In genomic region chr20:35878113-35878620, GRCh38 we compare ENCODE assay signal across 21 cellular contexts.
DNase-seq lines count a peak whose midpoint lies in the region; ATAC-seq and TF ChIP-seq lines count a peak whose summit lies in the region.
"Had no signal": no experiment of that assay in that cellular context is flagged by ENCODE, and none has a peak within 500 bp of the region (broad histone marks: within the 10 kb centered on the region; RNA-seq: fewer than 3 reads in every experiment).

No MANE protein-coding gene starts in this region.

- ATAC-seq in activated T-cell treated with anti-CD3 and anti-CD28 coated beads, Interleukin-2, amount 50 U/mL, for 72 hours (replicated peaks in 1 of 2) = no peak
- no peak for ATAC-seq in psoas muscle
- ATAC-seq: GM12878, HCT116 had no signal

- no peaks in the 10 kb centered on the region for H3K9me3 Mint-ChIP-seq in activated T-cell treated with anti-CD3 and anti-CD28 coated beads, Interleukin-2, amount 50 U/mL, for 72 hours
- H3K9me3 Mint-ChIP-seq: CD8-positive, alpha-beta memory T cell had no signal

- TF ChIP-seq CTCF in psoas muscle (IDR thresholded peaks at IDR 0.05) = no peak

- H3K4me3 Mint-ChIP-seq in activated T-cell treated with anti-CD3 and anti-CD28 coated beads, Interleukin-2, amount 50 U/mL, for 72 hours = no peak overlapping the region
- H3K4me3 Mint-ChIP-seq: CD8-positive, alpha-beta memory T cell had no signal

- DNase-seq in activated T-cell treated with anti-CD3 and anti-CD28 coated beads, Interleukin-2, amount 50 U/mL, for 72 hours = no peak
- DNase-seq in activated T-cell treated with anti-CD3 and anti-CD28 coated beads for 4 hours (no peak), NCI-H69 (lab: John Stamatoyannopoulos, UW) (peak; percentile 53), epithelial cell of prostate (ENCODE audit: low read depth, low spot score) (no peak), psoas muscle (no peak), SKM-1 treated with dmso at 0.1 percent for 144 hours (lab: John Stamatoyannopoulos, UW; ENCODE audit: unreplicated experiment) (no peak), hippocampal formation (lab: John Stamatoyannopoulos, UW) (no peak), NOMO-1 treated with DMSO at 0.1 percent for 48 hours (lab: John Stamatoyannopoulos, UW; ENCODE audit: unreplicated experiment) (no peak)
- DNase-seq: 8988T; CD8-positive, alpha-beta memory T cell; DMS53; EL; GOT3; KBM-7; NCI-H1694 treated with DMSO at 0.1 percent for 48 hours; NCI-H510A; NCI-H774; SJCRH30 had no signal

- WGBS in psoas muscle, 3 donors = 88 to 94% (median 90%) methylated on average over 6 of the region's 6 CpGs

- H3K4me1 ChIP-seq in psoas muscle = peaks cover 27% of the 10 kb centered on the region
- H3K4me1 ChIP-seq: BLaER1 had no signal

- peaks cover 1 to 7% of the 10 kb centered on the region in 2 donors for H3K36me3 Mint-ChIP-seq in activated T-cell treated with anti-CD3 and anti-CD28 coated beads, Interleukin-2, amount 50 U/mL, for 72 hours (ENCODE audit: insufficient read depth in 2 of 2)

- no peaks in the 10 kb centered on the region for H3K36me3 ChIP-seq in psoas muscle (ENCODE audit: insufficient read depth in 1 of 2, low read depth in 1 of 2)

- no peaks in the 10 kb centered on the region for H3K27me3 ChIP-seq in psoas muscle (ENCODE audit: insufficient read depth in 3 of 3, low read length in 2 of 3)
- H3K27me3 ChIP-seq: BLaER1, SJCRH30 had no signal

- H3K27ac ChIP-seq in epithelial cell of prostate (peak overlapping the region; percentile 2), psoas muscle (peak overlapping the region; percentile 17)
- H3K27ac ChIP-seq: BLaER1, SJCRH30 had no signal

- H3K27me3 Mint-ChIP-seq in activated T-cell treated with anti-CD3 and anti-CD28 coated beads, Interleukin-2, amount 50 U/mL, for 72 hours (ENCODE audit: low read depth) = no peaks in the 10 kb centered on the region
- H3K27me3 Mint-ChIP-seq: CD8-positive, alpha-beta memory T cell had no signal

- H3K4me3 ChIP-seq in psoas muscle = no peak overlapping the region
- H3K4me3 ChIP-seq: BLaER1, GM12878, SJCRH30 had no signal

- H3K4me1 Mint-ChIP-seq in activated T-cell treated with anti-CD3 and anti-CD28 coated beads, Interleukin-2, amount 50 U/mL, for 72 hours (ENCODE audit: low read depth) = peaks cover 6% of the 10 kb centered on the region

- intact Hi-C loops in psoas muscle (cut with DNase I) = no loop called here

- H3K9me3 ChIP-seq in psoas muscle = no peaks in the 10 kb centered on the region
- H3K9me3 ChIP-seq: BLaER1, SJCRH30 had no signal

- H3K27ac Mint-ChIP-seq in activated T-cell treated with anti-CD3 and anti-CD28 coated beads, Interleukin-2, amount 50 U/mL, for 72 hours = peak overlapping the region; percentile 0
